ENCODE assay signal across 20 cellular contexts in the genomic region with DNA sequence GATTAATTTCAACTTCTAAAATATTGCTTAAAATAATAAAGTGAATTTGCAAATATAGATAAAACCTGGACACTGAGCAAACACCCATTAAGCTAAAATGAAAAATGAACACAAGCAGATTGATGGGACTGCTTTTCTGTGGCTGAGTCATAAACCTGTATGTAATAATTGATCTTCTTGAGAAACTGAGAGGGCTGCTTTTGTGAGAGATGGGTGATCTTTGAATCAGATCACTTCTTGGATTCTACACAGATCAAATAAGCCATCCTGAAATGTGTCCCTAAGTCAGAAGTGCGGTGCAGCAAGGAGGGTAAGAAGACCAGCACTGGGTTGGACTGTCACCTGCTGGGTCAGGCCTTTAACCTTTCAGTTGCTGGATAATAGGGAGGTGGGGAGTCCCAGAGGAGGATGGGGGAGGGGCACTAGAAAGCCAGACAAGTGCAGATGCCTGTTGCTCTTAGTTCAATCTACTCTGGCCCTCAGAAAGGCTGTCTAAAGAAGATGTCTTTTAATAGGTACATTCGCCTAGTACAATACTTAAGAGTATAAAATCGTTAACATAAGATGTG.
DNase-seq lines count a peak whose midpoint lies in the region; ATAC-seq and TF ChIP-seq lines count a peak whose summit lies in the region.
"Had no signal": no experiment of that assay in that cellular context is flagged by ENCODE, and none has a peak within 500 bp of the region (broad histone marks: within the 10 kb centered on the region; RNA-seq: fewer than 3 reads in every experiment).

No MANE protein-coding gene starts in this region.

- H3K27ac Mint-ChIP-seq in Calu3 (ENCODE audit: unreplicated experiment), result peak overlapping the region; percentile 59
- peak overlapping the region; percentile 10 for H3K27ac Mint-ChIP-seq in activated T-helper 1 cell treated with anti-CD3 and anti-CD28 coated beads, Interleukin-12 subunit alpha, Interleukin-12 subunit beta, Interleukin-2, Interleukin-4 antibody, amounts not matched to agents 30 ng/mL and 10 ng/mL and 1 ng/mL, durations not matched to agents 14 hours and 24 hours and 36 hours
- peak overlapping the region in 3 of 7 donors; percentile 15 to 31 (median 26) for H3K27ac Mint-ChIP-seq in CD14-positive monocyte
- H3K27ac Mint-ChIP-seq: immature natural killer cell had no signal

- BruUV-seq in Calu3 (replicated peaks; lab: Mats Ljungman, UMichigan), result no TSS peak

- no peak overlapping the region for H2BK120ac ChIP-seq in mesenchymal stem cell (ENCODE audit: low read depth, low read length)

- H3K18ac ChIP-seq in mesenchymal stem cell (ENCODE audit: low read depth in 1 of 2, low read length in 2 of 2), result no peak overlapping the region

- 33% methylated on average over 1 of the region's 3 CpGs for WGBS in mesenchymal stem cell

- peak overlapping the region; percentile 31 to 47 for H2BK12ac ChIP-seq in mesenchymal stem cell (ENCODE audit: low read length in 2 of 2)

- no peak overlapping the region for H4K91ac ChIP-seq in mesenchymal stem cell (ENCODE audit: low read length)

- no peak overlapping the region for H3K4ac ChIP-seq in mesenchymal stem cell (ENCODE audit: low read depth in 1 of 2, low read length in 2 of 2)

- no peaks in the 10 kb centered on the region for H3K27me3 Mint-ChIP-seq in Calu3 (ENCODE audit: unreplicated experiment)
- no peaks in the 10 kb centered on the region for H3K27me3 Mint-ChIP-seq in activated T-helper 1 cell treated with anti-CD3 and anti-CD28 coated beads, Interleukin-12 subunit alpha, Interleukin-12 subunit beta, Interleukin-2, Interleukin-4 antibody, amounts not matched to agents 30 ng/mL and 10 ng/mL and 1 ng/mL, durations not matched to agents 14 hours and 24 hours and 36 hours (ENCODE audit: insufficient read depth)
- H3K27me3 Mint-ChIP-seq in CD14-positive monocyte (ENCODE audit: low read depth in 3 of 3), result no peaks in the 10 kb centered on the region

- H3K9me3 Mint-ChIP-seq in Calu3 (ENCODE audit: low read depth, unreplicated experiment) (no peaks in the 10 kb centered on the region), CD14-positive monocyte (peaks cover 0 to 6% (median 2%) of the 10 kb centered on the region in 7 donors)
- H3K9me3 Mint-ChIP-seq in activated T-helper 1 cell treated with anti-CD3 and anti-CD28 coated beads, Interleukin-12 subunit alpha, Interleukin-12 subunit beta, Interleukin-2, Interleukin-4 antibody, amounts not matched to agents 30 ng/mL and 10 ng/mL and 1 ng/mL, durations not matched to agents 14 hours and 24 hours and 36 hours, result peaks cover 18% of the 10 kb centered on the region
- H3K9me3 Mint-ChIP-seq: immature natural killer cell had no signal

- H3K4me1 Mint-ChIP-seq in Calu3 (ENCODE audit: low read depth, unreplicated experiment) (peaks cover 51% of the 10 kb centered on the region), CD14-positive monocyte (peaks cover 6% of the 10 kb centered on the region)
- peaks cover 30% of the 10 kb centered on the region for H3K4me1 Mint-ChIP-seq in activated T-helper 1 cell treated with anti-CD3 and anti-CD28 coated beads, Interleukin-12 subunit alpha, Interleukin-12 subunit beta, Interleukin-2, Interleukin-4 antibody, amounts not matched to agents 30 ng/mL and 10 ng/mL and 1 ng/mL, durations not matched to agents 14 hours and 24 hours and 36 hours (ENCODE audit: low read depth)
- H3K4me1 Mint-ChIP-seq: immature natural killer cell had no signal

- H3K4me3 ChIP-seq in mesenchymal stem cell (ENCODE audit: insufficient read depth in 1 of 2, low read depth in 1 of 2, low read length in 2 of 2), result no peak overlapping the region
- H3K4me3 ChIP-seq: adrenal gland, colonic mucosa, heart right ventricle, spleen had no signal

- TF ChIP-seq CTCF in Calu3 (IDR thresholded peaks at IDR 0.05; ENCODE audit: unreplicated experiment) (no peak), CD14-positive monocyte (IDR thresholded peaks at IDR 0.05) (no peak)

- no peak overlapping the region for H2AFZ ChIP-seq in mesenchymal stem cell (ENCODE audit: low read depth, low read length)

- peak overlapping the region; percentile 77 for H3K9ac ChIP-seq in mesenchymal stem cell (ENCODE audit: low read length)

- no peak overlapping the region for H3K14ac ChIP-seq in mesenchymal stem cell (ENCODE audit: low read length in 2 of 2)

- no peak for ATAC-seq in HG02938 (IDR thresholded peaks at IDR 0.05; ENCODE audit: unreplicated experiment)

- intact Hi-C loops in Calu3 (cut with micrococcal nuclease; ENCODE audit: unreplicated experiment) (loop anchor here (1.0 to 5.0 kb wide), 5 partner anchors 105 to 285 kb away; no protein-coding TSS in a partner anchor), CD14-positive monocyte (cut with micrococcal nuclease) (loop anchor here (5.0 kb wide), 5 partner anchors 36 to 286 kb away; no protein-coding TSS in a partner anchor)
- intact Hi-C loops in activated T-helper 1 cell treated with anti-CD3 and anti-CD28 coated beads, Interleukin-12 subunit alpha, Interleukin-12 subunit beta, Interleukin-2, Interleukin-4 antibody, amounts not matched to agents 30 ng/mL and 10 ng/mL and 1 ng/mL, durations not matched to agents 14 hours and 24 hours and 36 hours (cut with micrococcal nuclease), result loop anchor here (1.0 to 2.0 kb wide), 6 partner anchors 18 to 287 kb away; no protein-coding TSS in a partner anchor

- H3K36me3 ChIP-seq in mesenchymal stem cell (ENCODE audit: control insufficient read depth in 1 of 2, insufficient read depth in 2 of 2, low read depth in 1 of 2, low read length in 2 of 2), result no peaks in the 10 kb centered on the region
- H3K36me3 ChIP-seq: adrenal gland, colonic mucosa, heart right ventricle, spleen had no signal

- no peak overlapping the region for H3K27ac ChIP-seq in mesenchymal stem cell (ENCODE audit: low read length, poor library complexity, severe bottlenecking)
- H3K27ac ChIP-seq: adrenal gland, colonic mucosa, HL-60 had no signal

- H3K4me2 ChIP-seq in mesenchymal stem cell (ENCODE audit: low read length, poor library complexity, severe bottlenecking), result no peak overlapping the region

- no peaks in the 10 kb centered on the region for H3K36me3 Mint-ChIP-seq in Calu3 (ENCODE audit: insufficient read depth, unreplicated experiment)
- H3K36me3 Mint-ChIP-seq in activated T-helper 1 cell treated with anti-CD3 and anti-CD28 coated beads, Interleukin-12 subunit alpha, Interleukin-12 subunit beta, Interleukin-2, Interleukin-4 antibody, amounts not matched to agents 30 ng/mL and 10 ng/mL and 1 ng/mL, durations not matched to agents 14 hours and 24 hours and 36 hours (ENCODE audit: low read depth), result peaks cover 3% of the 10 kb centered on the region
- no peaks in the 10 kb centered on the region for H3K36me3 Mint-ChIP-seq in CD14-positive monocyte
- H3K36me3 Mint-ChIP-seq: immature natural killer cell had no signal

- CTCF ChIA-PET in Calu3 (lab: Charles Lee), result interaction anchor here (0.6 to 3.1 kb wide), 13 partner anchors 23 to 285 kb away, joined by 3 to 57 read pairs (median 4); a partner anchor contains a TSS

- H2AK5ac ChIP-seq in mesenchymal stem cell (ENCODE audit: low read length, severe bottlenecking), result no peak overlapping the region

- no peaks in the 10 kb centered on the region for H3K4me1 ChIP-seq in mesenchymal stem cell (ENCODE audit: control insufficient read depth, insufficient read depth, low read depth, low read length)
- H3K4me1 ChIP-seq: colonic mucosa had no signal

- no peaks in the 10 kb centered on the region for H3K27me3 ChIP-seq in mesenchymal stem cell (ENCODE audit: control insufficient read depth in 1 of 2, insufficient read depth in 1 of 2, low read length in 2 of 2)
- H3K27me3 ChIP-seq: adrenal gland, colonic mucosa, heart right ventricle, spleen had no signal

- H3K79me1 ChIP-seq in mesenchymal stem cell (replicated peaks; ENCODE audit: low read length, poor library complexity, severe bottlenecking), result no peaks in the 10 kb centered on the region

- no peak overlapping the region for H4K8ac ChIP-seq in mesenchymal stem cell (ENCODE audit: low read length)

- no peak overlapping the region for H2BK15ac ChIP-seq in mesenchymal stem cell (ENCODE audit: low read depth, poor library complexity, severe bottlenecking)

- DNase-seq in activated CD4-positive, alpha-beta T cell treated with anti-CD3 and anti-CD28 coated beads for 48 hours, result peak; percentile 47
- no peak for DNase-seq in activated CD4-positive, alpha-beta T cell treated with anti-CD3 and anti-CD28 coated beads for 4 hours
- DNase-seq in Calu3, result no peak
- no peak for DNase-seq in activated T-helper 1 cell treated with anti-CD3 and anti-CD28 coated beads, Interleukin-12 subunit alpha, Interleukin-12 subunit beta, Interleukin-2, Interleukin-4 antibody, amounts not matched to agents 30 ng/mL and 10 ng/mL and 1 ng/mL, durations not matched to agents 14 hours and 24 hours and 36 hours (ENCODE audit: low spot score)
- DNase-seq in mesenchymal stem cell, result no peak
- no peak for DNase-seq in nucleus accumbens (lab: John Stamatoyannopoulos, UW)
- no peak for DNase-seq in CD14-positive monocyte (ENCODE audit: low spot score)
- DNase-seq: activated CD4-positive, CD25-positive, alpha-beta regulatory T cell; colonic mucosa; DMS 273 treated with DMSO at 0.1 percent for 48 hours; heart right ventricle; left ventricle myocardium superior; NCI-H524 treated with DMSO at 0.1 percent for 48 hours; spleen; substantia nigra; T1000 had no signal

- no peak overlapping the region for H3K23ac ChIP-seq in mesenchymal stem cell (ENCODE audit: low read length in 2 of 2)

- H3K9me3 ChIP-seq in mesenchymal stem cell (ENCODE audit: control insufficient read depth, low read length), result peaks cover 2% of the 10 kb centered on the region
- H3K9me3 ChIP-seq: adrenal gland, colonic mucosa had no signal

- H3K4me3 Mint-ChIP-seq in Calu3 (ENCODE audit: low read depth, unreplicated experiment) (no peak overlapping the region), CD14-positive monocyte (no peak overlapping the region)
- H3K4me3 Mint-ChIP-seq in activated T-helper 1 cell treated with anti-CD3 and anti-CD28 coated beads, Interleukin-12 subunit alpha, Interleukin-12 subunit beta, Interleukin-2, Interleukin-4 antibody, amounts not matched to agents 30 ng/mL and 10 ng/mL and 1 ng/mL, durations not matched to agents 14 hours and 24 hours and 36 hours, result no peak overlapping the region
- H3K4me3 Mint-ChIP-seq: immature natural killer cell had no signal

- no peak overlapping the region for H2BK5ac ChIP-seq in mesenchymal stem cell (ENCODE audit: low read depth, low read length, poor library complexity, severe bottlenecking)
